21 cellular contexts compared by ENCODE assay signal in genomic region chr3:66542153-66542552, GRCh38. TPM values are rescaled to one million over a fixed set of nuclear protein-coding genes. Genes with fewer than 3 reads are reported as not detected.
DNase-seq lines count a peak whose midpoint lies in the region; ATAC-seq, FAIRE-seq and TF ChIP-seq lines count a peak whose summit lies in the region.
"Had no signal": no experiment of that assay in that cellular context is flagged by ENCODE, and none has a peak within 500 bp of the region (broad histone marks: within the 10 kb centered on the region; RNA-seq: fewer than 3 reads in every experiment).

No MANE protein-coding gene starts in this region.

- BruUV-seq in HepG2 (replicated peaks; lab: Mats Ljungman, UMichigan), result no TSS peak

- WGBS in HepG2 (ENCODE audit: low lambda C conversion rate), result 4% methylated on average over 2 of the region's 2 CpGs
- WGBS in right lobe of liver (ENCODE audit: insufficient coverage, low coverage, low lambda C conversion rate, missing lambda C conversion rate), result 9% methylated on average over 1 of the region's 2 CpGs

- H3K79me2 ChIP-seq in HepG2 (ENCODE audit: insufficient read depth, low read length), result no peaks in the 10 kb centered on the region

- H3K4me3 ChIP-seq in HepG2 (replicated peaks in 1 of 3; ENCODE audit: insufficient read depth in 1 of 3, low read depth in 2 of 3, low read length in 3 of 3) (no peak overlapping the region), right lobe of liver (no peak overlapping the region), SK-N-MC (no peak overlapping the region)
- H3K4me3 ChIP-seq: A549; BLaER1 treated with 17β-estradiol and CSF1 and Interleukin-3, amounts not matched to agents 10 nM and 100 nM; GM12878 had no signal

- H2AFZ ChIP-seq in HepG2 (ENCODE audit: low read length), result no peak overlapping the region

- H4K20me1 ChIP-seq in HepG2 (ENCODE audit: insufficient read depth, low read length), result no peaks in the 10 kb centered on the region
- H4K20me1 ChIP-seq: BLaER1 treated with 17β-estradiol and CSF1 and Interleukin-3, amounts not matched to agents 10 nM and 100 nM had no signal

- no peaks in the 10 kb centered on the region for H3K4me1 Mint-ChIP-seq in progenitor cell of endocrine pancreas (ENCODE audit: low read depth)
- H3K4me1 Mint-ChIP-seq: B cell had no signal

- H3K27ac Mint-ChIP-seq in progenitor cell of endocrine pancreas, result no peak overlapping the region
- H3K27ac Mint-ChIP-seq: B cell; CD4-positive, alpha-beta T cell; CD8-positive, alpha-beta T cell had no signal

- H3K27me3 ChIP-seq in HepG2 (ENCODE audit: control insufficient read depth in 1 of 2, insufficient read depth in 2 of 2, low read length in 2 of 2), result peaks cover 0 to 3% of the 10 kb centered on the region in 2 experiments; a peak in 1 of 5 replicates
- H3K27me3 ChIP-seq in right lobe of liver, result no peaks in the 10 kb centered on the region
- H3K27me3 ChIP-seq: BLaER1 treated with 17β-estradiol and CSF1 and Interleukin-3, amounts not matched to agents 10 nM and 100 nM had no signal

- no peak for TF ChIP-seq POLR2A in HepG2 (IDR thresholded peaks at IDR 0.05; ENCODE audit: insufficient read depth in 1 of 2, low read depth in 2 of 2, low read length in 2 of 2)
- TF ChIP-seq POLR2A in right lobe of liver (IDR thresholded peaks at IDR 0.05), result no peak

- ATAC-seq in HepG2 (no peak), right lobe of liver (no peak)
- ATAC-seq: A549; CD8-positive, alpha-beta T cell; GM12878 had no signal

- no peak overlapping the region for H3K9ac ChIP-seq in HepG2 (ENCODE audit: insufficient read depth, low read depth, low read length)
- H3K9ac ChIP-seq in SK-N-MC (ENCODE audit: insufficient read length), result no peak overlapping the region
- H3K9ac ChIP-seq: BLaER1 treated with 17β-estradiol and CSF1 and Interleukin-3, amounts not matched to agents 10 nM and 100 nM had no signal

- H3K4me2 ChIP-seq in HepG2 (ENCODE audit: low read depth, low read length), result no peak overlapping the region
- H3K4me2 ChIP-seq: A549; BLaER1 treated with 17β-estradiol and CSF1 and Interleukin-3, amounts not matched to agents 10 nM and 100 nM had no signal

- POLR2A ChIA-PET in HepG2 (lab: Yijun Ruan, JAX), result no interaction called here

- H3K9me3 ChIP-seq in HepG2 (ENCODE audit: low read length) (no peaks in the 10 kb centered on the region), right lobe of liver (no peaks in the 10 kb centered on the region), SK-N-MC (ENCODE audit: low read depth, low read length) (no peaks in the 10 kb centered on the region)
- H3K9me3 ChIP-seq: A549, Caco-2 had no signal

- TF ChIP-seq EP300 in HepG2 (IDR thresholded peaks at IDR 0.05; ENCODE audit: low read depth in 2 of 2, low read length in 2 of 2) (no peak), HepG2 (CRISPR knock-in tag; IDR thresholded peaks at IDR 0.05; ENCODE audit: borderline replicate concordance) (no peak)

- in situ Hi-C loops in HepG2 (cut with HindIII; ENCODE audit: extremely low pct_ligation_motif_present, low pct_unique_long_range_greater_than_20kb), result no loop called here

- H3K36me3 ChIP-seq in HepG2 (replicated peaks in 1 of 2; ENCODE audit: control insufficient read depth in 1 of 2, insufficient read depth in 2 of 2, low read length in 2 of 2) (no peaks in the 10 kb centered on the region), right lobe of liver (no peaks in the 10 kb centered on the region), SK-N-MC (ENCODE audit: insufficient read depth, low read length) (no peaks in the 10 kb centered on the region)
- H3K36me3 ChIP-seq: BLaER1 treated with 17β-estradiol and CSF1 and Interleukin-3, amounts not matched to agents 10 nM and 100 nM had no signal

- peaks cover 6% of the 10 kb centered on the region for H3K27me3 Mint-ChIP-seq in progenitor cell of endocrine pancreas
- H3K27me3 Mint-ChIP-seq: CD4-positive, alpha-beta T cell had no signal

- TF ChIP-seq RAD21 in HepG2 (CRISPR knock-in tag; IDR thresholded peaks at IDR 0.05), result no peak

- intact Hi-C loops in HepG2 (cut with micrococcal nuclease; ENCODE audit: unreplicated experiment), result no loop called here
- intact Hi-C loops in right lobe of liver (cut with DNase I), result no loop called here

- no peak overlapping the region for H3K4me3 Mint-ChIP-seq in progenitor cell of endocrine pancreas (ENCODE audit: low read depth)
- H3K4me3 Mint-ChIP-seq: B cell; CD4-positive, alpha-beta T cell; CD8-positive, alpha-beta T cell had no signal

- CTCF ChIA-PET in HepG2 (lab: Yijun Ruan, JAX; ENCODE audit: low intra/inter-chr PET ratio, low total read pairs), result no interaction called here

- H3K9me3 Mint-ChIP-seq in progenitor cell of endocrine pancreas (ENCODE audit: low read depth), result peaks cover 10% of the 10 kb centered on the region
- H3K9me3 Mint-ChIP-seq: CD4-positive, alpha-beta T cell had no signal

- H3K4me1 ChIP-seq in HepG2 (ENCODE audit: insufficient read depth, low read length) (no peaks in the 10 kb centered on the region), right lobe of liver (no peaks in the 10 kb centered on the region)
- H3K4me1 ChIP-seq: A549, Caco-2 had no signal

- TF ChIP-seq CTCF in HepG2 (CRISPR knock-in tag; IDR thresholded peaks at IDR 0.05), result no peak
- no peak for TF ChIP-seq CTCF in right lobe of liver (IDR thresholded peaks at IDR 0.05)
- no peak for TF ChIP-seq CTCF in progenitor cell of endocrine pancreas (IDR thresholded peaks at IDR 0.05; ENCODE audit: unreplicated experiment)

- H3K27ac ChIP-seq in HepG2 (ENCODE audit: extremely low read length, insufficient read depth, low read length) (no peak overlapping the region), right lobe of liver (no peak overlapping the region), SK-N-MC (peak overlapping the region; percentile 98; the same call in 1 of the 2 replicates)
- H3K27ac ChIP-seq: 22Rv1; A549; BLaER1 treated with 17β-estradiol and CSF1 and Interleukin-3, amounts not matched to agents 10 nM and 100 nM; C4-2B had no signal

- H3K36me3 Mint-ChIP-seq in progenitor cell of endocrine pancreas (ENCODE audit: insufficient read depth), result no peaks in the 10 kb centered on the region
- H3K36me3 Mint-ChIP-seq: CD8-positive, alpha-beta T cell had no signal

- no peak for FAIRE-seq in HepG2 (lab: Jason Lieb, UNC)
- FAIRE-seq: A549, D721Med, G401.6, GM12878, GM12892, GM18507 had no signal

- DNase-seq in HepG2 (ENCODE audit: low spot score) (no peak), right lobe of liver (no peak), SK-N-MC (ENCODE audit: low read depth, low spot score) (no peak), NCI-H2029 (lab: John Stamatoyannopoulos, UW) (no peak), progenitor cell of endocrine pancreas (ENCODE audit: low spot score, unreplicated experiment) (no peak)
- DNase-seq: AML-193; Caco-2; Calu3; CD4-positive, alpha-beta T cell; CD8-positive, alpha-beta T cell; DMS79 treated with DMSO at 0.1 percent for 48 hours had no signal

TF ChIP-seq in HepG2, 621 proteins besides CTCF, POLR2A, EP300 and RAD21 (continues in another document):
- TF ChIP-seq, protein P1, sequence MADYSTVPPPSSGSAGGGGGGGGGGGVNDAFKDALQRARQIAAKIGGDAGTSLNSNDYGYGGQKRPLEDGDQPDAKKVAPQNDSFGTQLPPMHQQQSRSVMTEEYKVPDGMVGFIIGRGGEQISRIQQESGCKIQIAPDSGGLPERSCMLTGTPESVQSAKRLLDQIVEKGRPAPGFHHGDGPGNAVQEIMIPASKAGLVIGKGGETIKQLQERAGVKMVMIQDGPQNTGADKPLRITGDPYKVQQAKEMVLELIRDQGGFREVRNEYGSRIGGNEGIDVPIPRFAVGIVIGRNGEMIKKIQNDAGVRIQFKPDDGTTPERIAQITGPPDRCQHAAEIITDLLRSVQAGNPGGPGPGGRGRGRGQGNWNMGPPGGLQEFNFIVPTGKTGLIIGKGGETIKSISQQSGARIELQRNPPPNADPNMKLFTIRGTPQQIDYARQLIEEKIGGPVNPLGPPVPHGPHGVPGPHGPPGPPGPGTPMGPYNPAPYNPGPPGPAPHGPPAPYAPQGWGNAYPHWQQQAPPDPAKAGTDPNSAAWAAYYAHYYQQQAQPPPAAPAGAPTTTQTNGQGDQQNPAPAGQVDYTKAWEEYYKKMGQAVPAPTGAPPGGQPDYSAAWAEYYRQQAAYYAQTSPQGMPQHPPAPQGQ (CRISPR knock-in tag; IDR thresholded peaks at IDR 0.05; ENCODE audit: borderline replicate concordance), result no peak

RNA-seq across cellular contexts. Expression of gene LRIG1, which starts 41.3 kb away (rescaled TPM):
- 16.3 and 24.8 TPM in 2 replicates for total RNA-seq in HepG2 (2016; rRNA removed; fragmentation: Illumina TruSeq; extraction: Trizol)
- 24.3 and 29.3 TPM in 2 replicates for total RNA-seq in HepG2 (2016; cell fraction: cytosol; rRNA removed; fragmentation: Illumina TruSeq; extraction: Trizol; ENCODE audit: low read depth)
- total RNA-seq in HepG2 (2016; cell fraction: insoluble cytoplasmic fraction; rRNA removed; fragmentation: Illumina TruSeq; extraction: Trizol), result 14.1 and 27.5 TPM in 2 replicates
- 13.9 and 14.8 TPM in 2 replicates for total RNA-seq in HepG2 (2016; cell fraction: membrane; rRNA removed; fragmentation: Illumina TruSeq; extraction: Trizol)
- 30.1 and 36.3 TPM in 2 replicates for total RNA-seq in HepG2 (2016; cell fraction: nucleus; rRNA removed; fragmentation: Illumina TruSeq; extraction: Trizol)
- polyA plus RNA-seq in HepG2 (2011; rRNA removed), result 17.8 and 23.5 TPM in 2 replicates
- polyA plus RNA-seq in HepG2 (2011; cell fraction: cytosol; rRNA removed), result 15.1 TPM in 2 replicates
- polyA plus RNA-seq in HepG2 (2011; cell fraction: nucleus; rRNA removed), result 38.4 and 48.0 TPM in 2 replicates
- polyA plus RNA-seq in HepG2 (2012), result 18.0 and 20.2 TPM in 2 replicates
- 0.89 and 1.1 TPM in 2 replicates for polyA plus RNA-seq in HepG2 (2016; cell fraction: cytosol; fragmentation: Illumina TruSeq; extraction: Trizol; ENCODE audit: low read depth)
- polyA plus RNA-seq in HepG2 (2016; cell fraction: insoluble cytoplasmic fraction; fragmentation: Illumina TruSeq; extraction: Trizol; ENCODE audit: low read depth), result 10.0 and 13.0 TPM in 2 replicates
- 3.6 and 4.4 TPM in 2 replicates for polyA plus RNA-seq in HepG2 (2016; cell fraction: membrane; fragmentation: Illumina TruSeq; extraction: Trizol; ENCODE audit: low read depth)
- 39.1 and 41.4 TPM in 2 replicates for polyA plus RNA-seq in HepG2 (2016; cell fraction: nucleus; fragmentation: Illumina TruSeq; extraction: Trizol; ENCODE audit: insufficient read depth, low read depth)
- 0.94 and 60.0 TPM in 2 replicates for polyA minus RNA-seq in HepG2 (2011; rRNA and poly(A)+ RNA removed; ENCODE audit: low replicate concordance)
- polyA minus RNA-seq in HepG2 (2011; cell fraction: cytosol; rRNA and poly(A)+ RNA removed), result 12.2 and 17.4 TPM in 2 replicates
- polyA minus RNA-seq in HepG2 (2011; cell fraction: nucleus; rRNA and poly(A)+ RNA removed), result 26.6 and 27.2 TPM in 2 replicates
- 10 to 100 TPM; 15.8 to 23.2 (median 17.8) TPM for total RNA-seq in right lobe of liver
- 31.4 and 32.4 TPM in 2 replicates for total RNA-seq in progenitor cell of endocrine pancreas
